22 cellular contexts compared by ENCODE assay signal in genomic region chr1:108842525-108843181, GRCh38. TPM values are rescaled to one million over a fixed set of nuclear protein-coding genes. Genes with fewer than 3 reads are reported as not detected.
"Had no signal": no experiment of that assay in that cellular context is flagged by ENCODE, and none has a peak within 500 bp of the region (broad histone marks: within the 10 kb centered on the region; RNA-seq: fewer than 3 reads in every experiment).

No MANE protein-coding gene starts in this region.

- H3K9me3 ChIP-seq: body of pancreas, thyroid gland had no signal

- H3K36me3 ChIP-seq: cardiac muscle cell, heart right ventricle, spleen, thyroid gland had no signal

- DNase-seq: activated CD4-positive, alpha-beta T cell treated with anti-CD3 and anti-CD28 coated beads, Interleukin-2, amount 10 ng/mL, durations not matched to agents 7 days and 5 days; activated CD4-positive, CD25-positive, alpha-beta regulatory T cell treated with anti-CD3 and anti-CD28 coated beads, Interleukin-2, amount 50 U/mL, for 72 hours; activated CD8-positive, alpha-beta memory T cell treated with anti-CD3 and anti-CD28 coated beads, Interleukin-2, amount 10 ng/mL, durations not matched to agents 7 days and 5 days; activated CD8-positive, alpha-beta T cell treated with anti-CD3 and anti-CD28 coated beads for 36 hours; activated effector memory CD4-positive, alpha-beta T cell treated with anti-CD3 and anti-CD28 coated beads, Interleukin-2, amount 50 U/mL, for 16 hours; activated naive CD4-positive, alpha-beta T cell treated with anti-CD3 and anti-CD28 coated beads, Interleukin-2, amount 10 ng/mL, durations not matched to agents 7 days and 5 days; activated T-cell treated with anti-CD3 and anti-CD28 coated beads for 4 hours; body of pancreas; cortex of kidney; heart right ventricle; left colon; occipital lobe; retina; spleen; stimulated activated CD4-positive, alpha-beta T cell treated with anti-CD3 and anti-CD28 coated beads, Interleukin-4, amount 100 ng/mL, for 1 hour; stimulated activated naive CD4-positive, alpha-beta T cell; thyroid gland had no signal

- H3K4me1 ChIP-seq: body of pancreas, spleen, thyroid gland had no signal

- ATAC-seq: activated CD8-positive, alpha-beta memory T cell treated with anti-CD3 and anti-CD28 coated beads, Interleukin-2, amount 10 ng/mL, durations not matched to agents 7 days and 5 days; activated CD8-positive, alpha-beta T cell treated with anti-CD3 and anti-CD28 coated beads for 36 hours; body of pancreas; heart right ventricle; left colon had no signal

- H3K4me3 ChIP-seq: body of pancreas, cardiac muscle cell, heart right ventricle, spleen, thyroid gland had no signal

- H3K27me3 ChIP-seq: body of pancreas, cardiac muscle cell, heart right ventricle, spleen, thyroid gland had no signal

- H3K27ac ChIP-seq: body of pancreas, cardiac muscle cell, epithelial cell of prostate, heart right ventricle, spleen, thyroid gland, VCaP had no signal

RNA-seq across cellular contexts. Expression of gene AKNAD1, which starts 14.2 kb away (rescaled TPM):
- total RNA-seq: activated CD4-positive, alpha-beta T cell treated with anti-CD3 and anti-CD28 coated beads, Interleukin-2, amount 10 ng/mL, durations not matched to agents 7 days and 5 days; activated CD8-positive, alpha-beta memory T cell treated with anti-CD3 and anti-CD28 coated beads, Interleukin-2, amount 10 ng/mL, durations not matched to agents 7 days and 5 days; activated CD8-positive, alpha-beta T cell treated with anti-CD3 and anti-CD28 coated beads for 36 hours; body of pancreas; cardiac muscle cell; heart right ventricle; left colon; mononuclear cell; spleen had no signal
- polyA plus RNA-seq: cardiac muscle cell, neural cell had no signal
